Comparison of ENCODE assay signal across 1 cellular context in genomic region chr5:127068771-127069330, GRCh38.
TF ChIP-seq lines count a peak whose summit lies in the region.

No MANE protein-coding gene starts in this region.

TF ChIP-seq in SK-N-SH treated with all-trans-retinoic acid at 6 μM for 48 hours, 23 proteins besides CTCF, POLR2A, EP300 and RAD21 (continued from another document):
- peak; percentile 64; the same call in 1 of the 2 replicates for TF ChIP-seq CREB5 (CRISPR knock-in tag; IDR thresholded peaks at IDR 0.05; ENCODE audit: low read depth)
- TF ChIP-seq ZC3H10 (CRISPR knock-in tag; IDR thresholded peaks at IDR 0.05) = no peak
- no peak for TF ChIP-seq ZNF70 (CRISPR knock-in tag; IDR thresholded peaks at IDR 0.05)
- no peak for TF ChIP-seq TOX (CRISPR knock-in tag; IDR thresholded peaks at IDR 0.05; ENCODE audit: borderline replicate concordance)
